ENCODE assay signal across 16 cellular contexts in genomic region chr7:2148814-2149213, GRCh38.
DNase-seq lines count a peak whose midpoint lies in the region; ATAC-seq and TF ChIP-seq lines count a peak whose summit lies in the region.
"Had no signal": no experiment of that assay in that cellular context is flagged by ENCODE, and none has a peak within 500 bp of the region (broad histone marks: within the 10 kb centered on the region; RNA-seq: fewer than 3 reads in every experiment).

No MANE protein-coding gene starts in this region.

- H4K20me1 ChIP-seq in BLaER1 treated with 17β-estradiol and CSF1 and Interleukin-3, amounts not matched to agents 10 nM and 100 nM, result peaks cover 11 to 91% (median 72%) of the 10 kb centered on the region in 11 experiments; a peak in 20 of 22 replicates
- H4K20me1 ChIP-seq in neural progenitor cell (ENCODE audit: low read depth), result peaks cover 18% of the 10 kb centered on the region

- peaks cover 0 to 19% (median 6%) of the 10 kb centered on the region in 9 donors for H3K4me1 ChIP-seq in heart right ventricle
- peaks cover 36 to 100% (median 100%) of the 10 kb centered on the region in 10 experiments for H3K4me1 ChIP-seq in BLaER1 treated with 17β-estradiol and CSF1 and Interleukin-3, amounts not matched to agents 10 nM and 100 nM
- H3K4me1 ChIP-seq in HUES6 (ENCODE audit: control insufficient read depth, insufficient read depth, low read length), result peaks cover 5% of the 10 kb centered on the region; the same call in 1 of the 2 replicates
- H3K4me1 ChIP-seq in neural progenitor cell, result no peaks in the 10 kb centered on the region
- H3K4me1 ChIP-seq: Caco-2 had no signal

- peak overlapping the region in 9 of 11 experiments; percentile 9 to 99 (median 81); a peak in 17 of 22 replicates for H3K4me2 ChIP-seq in BLaER1 treated with 17β-estradiol and CSF1 and Interleukin-3, amounts not matched to agents 10 nM and 100 nM
- H3K4me2 ChIP-seq in neural progenitor cell, result no peak overlapping the region

- H3K9me3 ChIP-seq in heart right ventricle (no peaks in the 10 kb centered on the region), HUES6 (ENCODE audit: control insufficient read depth, insufficient read depth, low read depth, low read length) (no peaks in the 10 kb centered on the region), neural progenitor cell (ENCODE audit: low read depth) (no peaks in the 10 kb centered on the region)
- H3K9me3 ChIP-seq in BLaER1 treated with 17β-estradiol and CSF1 and Interleukin-3, amounts not matched to agents 10 nM and 100 nM (replicated peaks in 1 of 11), result peaks cover 0 to 2% (median under 1%) of the 10 kb centered on the region in 11 experiments; a peak in 13 of 22 replicates
- H3K9me3 ChIP-seq: Caco-2 had no signal

- H3K27me3 Mint-ChIP-seq in neural progenitor cell (ENCODE audit: insufficient read depth, low read depth), result peaks cover 2% of the 10 kb centered on the region
- H3K27me3 Mint-ChIP-seq: B cell; CD4-positive, alpha-beta T cell; IgD-negative memory B cell had no signal

- no peak overlapping the region for H3K4me3 Mint-ChIP-seq in neural progenitor cell
- H3K4me3 Mint-ChIP-seq: B cell; CD4-positive, alpha-beta T cell; HFFc6; IgD-negative memory B cell had no signal

- H3K9me3 Mint-ChIP-seq in neural progenitor cell, result no peaks in the 10 kb centered on the region
- H3K9me3 Mint-ChIP-seq: CD4-positive, alpha-beta T cell; HFFc6; IgD-negative memory B cell had no signal

- no peak overlapping the region for H2AFZ ChIP-seq in neural progenitor cell (replicated peaks)

- ATAC-seq in Right ventricle myocardium superior (ENCODE audit: poor library complexity) (no peak), heart right ventricle (no peak)
- ATAC-seq: HCT116 had no signal

- TF ChIP-seq CTCF in heart right ventricle (IDR thresholded peaks at IDR 0.05) (no peak), neural progenitor cell (IDR thresholded peaks at IDR 0.05) (no peak)

- peak overlapping the region; percentile 76 for H3K27ac Mint-ChIP-seq in neural progenitor cell
- H3K27ac Mint-ChIP-seq: B cell; CD4-positive, alpha-beta T cell; HFFc6; IgD-negative memory B cell had no signal

- H3K27ac ChIP-seq in heart right ventricle, result no peak overlapping the region
- peak overlapping the region in 2 of 11 experiments; percentile 7 to 23; a peak in 1 of 22 replicates for H3K27ac ChIP-seq in BLaER1 treated with 17β-estradiol and CSF1 and Interleukin-3, amounts not matched to agents 10 nM and 100 nM
- H3K27ac ChIP-seq in HUES6 (ENCODE audit: low read depth, low read length), result no peak overlapping the region
- H3K27ac ChIP-seq in neural progenitor cell, result no peak overlapping the region
- H3K27ac ChIP-seq: C4-2B, HL-60 had no signal

- WGBS in heart right ventricle, 2 donors, result 96 to 100% methylated on average over 7 of the region's 7 CpGs

- H3K36me3 ChIP-seq in heart right ventricle, result peaks cover 0 to 45% (median 0%) of the 10 kb centered on the region in 9 donors
- H3K36me3 ChIP-seq in BLaER1 treated with 17β-estradiol and CSF1 and Interleukin-3, amounts not matched to agents 10 nM and 100 nM, result peaks cover 12 to 65% (median 43%) of the 10 kb centered on the region in 11 experiments; a peak in 19 of 22 replicates
- peaks cover 48% of the 10 kb centered on the region for H3K36me3 ChIP-seq in HUES6 (ENCODE audit: control insufficient read depth, insufficient read depth, low read length)
- H3K36me3 ChIP-seq in neural progenitor cell, result no peaks in the 10 kb centered on the region

- DNase-seq in Right ventricle myocardium superior (peak; percentile 18), heart right ventricle (no peak), neural progenitor cell (ENCODE audit: low spot score) (no peak), SKM-1 (lab: John Stamatoyannopoulos, UW; ENCODE audit: unreplicated experiment) (no peak), nucleus accumbens (lab: John Stamatoyannopoulos, UW) (no peak), T-helper 2 cell (no peak)
- DNase-seq: Caco-2; CD4-positive, alpha-beta T cell; HFFc6 had no signal

- peaks cover 16% of the 10 kb centered on the region for H3K36me3 Mint-ChIP-seq in neural progenitor cell

- no peak overlapping the region for H3K4me3 ChIP-seq in heart right ventricle
- no peak overlapping the region for H3K4me3 ChIP-seq in BLaER1 treated with 17β-estradiol and CSF1 and Interleukin-3, amounts not matched to agents 10 nM and 100 nM
- H3K4me3 ChIP-seq in HUES6 (ENCODE audit: low read depth, low read length), result no peak overlapping the region
- no peak overlapping the region for H3K4me3 ChIP-seq in neural progenitor cell

- H3F3A ChIP-seq in neural progenitor cell (ENCODE audit: low read depth), result no peaks in the 10 kb centered on the region

- H3K4me1 Mint-ChIP-seq in neural progenitor cell, result peaks cover 19% of the 10 kb centered on the region

- intact Hi-C loops in Right ventricle myocardium superior (cut with DNase I), result no loop called here
- intact Hi-C loops in heart right ventricle (cut with DNase I), result loop anchor here in 1 of 10 donors (10.0 kb wide), 1 partner anchor 494 kb away; no protein-coding TSS in a partner anchor

- H3K27me3 ChIP-seq in heart right ventricle (no peaks in the 10 kb centered on the region), HUES6 (ENCODE audit: control insufficient read depth, insufficient read depth, low read length) (no peaks in the 10 kb centered on the region), neural progenitor cell (no peaks in the 10 kb centered on the region)
- H3K27me3 ChIP-seq in BLaER1 treated with 17β-estradiol and CSF1 and Interleukin-3, amounts not matched to agents 10 nM and 100 nM, result peaks cover 0 to 35% (median 0%) of the 10 kb centered on the region in 11 experiments; a peak in 4 of 22 replicates

- H3K79me2 ChIP-seq in neural progenitor cell (ENCODE audit: low read depth), result no peaks in the 10 kb centered on the region

- 0 out of 22 replicates have a peak overlapping the region, but pooled peaks of 1 of the 11 experiments have one; percentile 8 for H3K9ac ChIP-seq in BLaER1 treated with 17β-estradiol and CSF1 and Interleukin-3, amounts not matched to agents 10 nM and 100 nM
- peak overlapping the region; percentile 23 for H3K9ac ChIP-seq in HUES6 (ENCODE audit: low read length)
- H3K9ac ChIP-seq in neural progenitor cell, result no peak overlapping the region
